Comparison of ENCODE assay signal across 13 cellular contexts in genomic region chr5:118548761-118549160, GRCh38.
DNase-seq lines count a peak whose midpoint lies in the region; ATAC-seq and TF ChIP-seq lines count a peak whose summit lies in the region.
"Had no signal": no experiment of that assay in that cellular context is flagged by ENCODE, and none has a peak within 500 bp of the region (broad histone marks: within the 10 kb centered on the region; RNA-seq: fewer than 3 reads in every experiment).

No MANE protein-coding gene starts in this region.

- H4K20me1 ChIP-seq in PC-3 (ENCODE audit: low read length) = no peaks in the 10 kb centered on the region

- H3K79me2 ChIP-seq in PC-3 (ENCODE audit: low read length) = no peaks in the 10 kb centered on the region

- no peak overlapping the region for H3K4me2 ChIP-seq in PC-3 (ENCODE audit: low read length)

- ATAC-seq in PC-3 = no peak
- no peak for ATAC-seq in HG03108 (IDR thresholded peaks at IDR 0.05; ENCODE audit: unreplicated experiment)
- no peak for ATAC-seq in HG02678 (IDR thresholded peaks at IDR 0.05; ENCODE audit: unreplicated experiment)
- ATAC-seq: activated T-helper 17 cell treated with anti-CD3 and anti-CD28 coated beads, Interleukin-2, amount 50 U/mL, for 72 hours; lower lobe of right lung; SK-N-SH treated with all-trans-retinoic acid at 6 μM for 48 hours had no signal

- no peaks in the 10 kb centered on the region for H3K27me3 ChIP-seq in PC-3 (ENCODE audit: low read length)
- H3K27me3 ChIP-seq: heart left ventricle had no signal

- no peak overlapping the region for H3K27ac ChIP-seq in PC-3 (ENCODE audit: low read length)
- H3K27ac ChIP-seq: heart left ventricle, lower lobe of right lung had no signal

- TF ChIP-seq CTCF in PC-3 (conservative IDR thresholded peaks at IDR 0.05; ENCODE audit: low read depth, low read length) (no peak), epithelial cell of proximal tubule (conservative IDR thresholded peaks at IDR 0.05; ENCODE audit: low read depth, low read length) (no peak)

- no TSS peak for BruUV-seq in PC-3 (replicated peaks; lab: Mats Ljungman, UMichigan)

- no peaks in the 10 kb centered on the region for H3K9me2 ChIP-seq in PC-3 (replicated peaks; ENCODE audit: low read length)

- no peak overlapping the region for H2AFZ ChIP-seq in PC-3 (ENCODE audit: low read length)

- no peak overlapping the region for H3K9ac ChIP-seq in PC-3 (ENCODE audit: low read length)

- H3K36me3 ChIP-seq in PC-3 (ENCODE audit: low read depth, low read length) = no peaks in the 10 kb centered on the region
- H3K36me3 ChIP-seq: heart left ventricle, lower lobe of right lung had no signal

- no peaks in the 10 kb centered on the region for H3K4me1 ChIP-seq in PC-3 (ENCODE audit: insufficient read depth, low read length)
- H3K4me1 ChIP-seq: lower lobe of right lung had no signal

- no peaks in the 10 kb centered on the region for H3K9me3 ChIP-seq in PC-3 (ENCODE audit: low read length)
- H3K9me3 ChIP-seq: heart left ventricle, lower lobe of right lung had no signal

- CTCF ChIA-PET in PC-3 (lab: Charles Lee) = no interaction called here

- H3K4me3 ChIP-seq in PC-3 (ENCODE audit: low read length) = no peak overlapping the region
- no peak overlapping the region for H3K4me3 ChIP-seq in epithelial cell of proximal tubule (ENCODE audit: low read depth, low read length)
- no peak overlapping the region for H3K4me3 ChIP-seq in skeletal muscle cell (ENCODE audit: low read depth, low read length)
- H3K4me3 ChIP-seq: heart left ventricle, lower lobe of right lung had no signal

- intact Hi-C loops in PC-3 (cut with micrococcal nuclease) = no loop called here

- POLR2A ChIA-PET in PC-3 (lab: Charles Lee; ENCODE audit: unreplicated experiment) = no interaction called here

- H3F3A ChIP-seq in PC-3 (ENCODE audit: low read length, unreplicated experiment) = no peaks in the 10 kb centered on the region

- DNase-seq in H4 (ENCODE audit: low spot score) (peak; percentile 27), PC-3 (peak; percentile 1), epithelial cell of proximal tubule (ENCODE audit: low read depth) (peak; percentile 12), skeletal muscle cell (ENCODE audit: low read depth) (peak; percentile 68), NCI-H345 (lab: John Stamatoyannopoulos, UW) (no peak)
- DNase-seq: activated CD4-positive, alpha-beta T cell treated with anti-CD3 and anti-CD28 coated beads for 4 hours; heart left ventricle; lower lobe of right lung; stimulated activated CD4-positive, alpha-beta T cell treated with anti-CD3 and anti-CD28 coated beads, Interleukin-1b, Interleukin-23, amount 100 ng/mL, for 48 hours had no signal
